10 cellular contexts compared by ENCODE assay signal in the genomic region with DNA sequence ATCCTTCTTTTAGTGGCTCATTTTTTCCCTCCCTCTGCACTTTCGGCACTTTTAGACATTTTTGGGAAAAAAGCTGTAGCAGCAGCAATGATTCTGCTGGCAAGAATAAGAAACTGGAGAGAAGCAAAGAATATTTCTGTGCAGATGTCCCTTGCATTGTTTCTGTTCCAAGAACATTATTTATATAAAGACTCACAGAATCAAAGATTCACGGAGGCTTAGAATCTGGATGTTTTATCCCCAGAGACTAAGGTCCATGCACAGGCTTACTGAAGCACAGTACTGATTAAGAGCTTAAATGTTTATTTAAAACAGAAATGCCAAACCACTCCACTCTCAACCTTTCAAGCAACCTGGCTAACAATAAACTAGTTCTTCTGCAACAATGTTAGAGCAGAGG.
"Had no signal": no experiment of that assay in that cellular context is flagged by ENCODE, and none has a peak within 500 bp of the region (broad histone marks: within the 10 kb centered on the region; RNA-seq: fewer than 3 reads in every experiment).

No MANE protein-coding gene starts in this region.

- DNase-seq: activated CD4-positive, alpha-beta memory T cell treated with anti-CD3 and anti-CD28 coated beads for 36 hours; activated gamma-delta T cell; activated naive CD8-positive, alpha-beta T cell treated with anti-CD3 and anti-CD28 coated beads for 36 hours; activated T-cell treated with anti-CD3 and anti-CD28 coated beads, Interleukin-2, amount 50 U/mL, for 48 hours; anterior cingulate cortex; mammary epithelial cell; nephron progenitor cell; SHP77; small intestine; T-helper 2 cell had no signal
